ENCODE assay signal across 8 cellular contexts in the genomic region with DNA sequence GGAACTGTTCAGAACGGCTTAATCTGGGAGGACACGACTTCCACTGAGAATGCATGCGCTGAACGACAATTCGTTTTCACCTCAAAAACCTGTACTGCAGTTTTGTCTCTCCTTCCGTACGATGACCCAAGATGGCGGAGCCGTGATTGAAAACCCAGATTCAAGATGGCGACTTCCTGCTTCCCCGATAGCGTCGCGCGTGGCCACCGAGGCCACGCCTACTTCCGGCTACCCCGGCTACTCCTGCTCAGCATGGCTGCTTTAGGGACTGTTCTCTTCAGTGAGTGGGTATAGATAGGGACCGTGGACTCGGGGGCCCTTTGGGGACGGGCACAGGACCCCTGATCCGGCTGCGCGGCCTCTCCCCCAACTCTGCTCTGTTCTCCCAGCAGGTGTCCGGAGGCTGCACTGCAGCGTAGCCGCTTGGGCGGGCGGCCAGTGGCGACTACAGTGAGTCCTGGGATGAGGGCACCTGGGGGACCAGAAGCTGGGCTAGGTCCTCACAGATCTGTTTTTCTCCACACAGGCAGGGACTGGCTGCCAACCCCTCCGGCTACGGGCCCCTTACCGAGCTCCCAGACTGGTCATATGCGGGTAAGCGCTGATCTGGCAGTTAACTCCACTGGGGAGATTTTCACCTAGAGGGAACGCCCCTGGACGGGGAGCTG.
DNase-seq lines count a peak whose midpoint lies in the region; ATAC-seq, FAIRE-seq and TF ChIP-seq lines count a peak whose summit lies in the region.

Gene MRPL52 (plus strand): TSS at position 227 of the 668 bp plus-strand sequence. CDS start 26 bp downstream, at position 253.

- no peak for TF ChIP-seq CTCF in D721Med (IDR thresholded peaks at IDR 0.05; ENCODE audit: insufficient read depth, missing control alignments)
- TF ChIP-seq CTCF in OCI-LY3 (IDR thresholded peaks at IDR 0.05; ENCODE audit: low read depth, low read length) = no peak
- no peak for TF ChIP-seq CTCF in epithelial cell of esophagus (IDR thresholded peaks at IDR 0.05; ENCODE audit: insufficient read depth, low read depth, low read length, missing control alignments)

- H3K27me3 ChIP-seq in OCI-LY3 (ENCODE audit: low read depth, low read length) (no peaks in the 10 kb centered on the region), mucosa of rectum (ENCODE audit: control insufficient read depth in 2 of 2, insufficient read depth in 2 of 2, low read length in 2 of 2) (no peaks in the 10 kb centered on the region)

- H3K4me2 ChIP-seq in OCI-LY3 (ENCODE audit: low read length) = peak within 1 kb of the TSS; percentile 93

- peak within 1 kb of the TSS; percentile 94 for H2AFZ ChIP-seq in OCI-LY3 (ENCODE audit: low read depth, low read length)

- H3K79me2 ChIP-seq in OCI-LY3 (ENCODE audit: low read length) = peaks cover 16% of the 10 kb centered on the region

- H3K9me3 ChIP-seq in OCI-LY3 (ENCODE audit: insufficient read depth, low read length) (no peaks in the 10 kb centered on the region), mucosa of rectum (ENCODE audit: control insufficient read depth in 2 of 2, low read length in 2 of 2) (no peaks in the 10 kb centered on the region)

- peak within 1 kb of the TSS; percentile 91 for H3K4me3 ChIP-seq in OCI-LY3 (ENCODE audit: low read length)
- H3K4me3 ChIP-seq in epithelial cell of esophagus (ENCODE audit: low read length) = peak within 1 kb of the TSS; percentile 85
- peak within 1 kb of the TSS; percentile 94 to 95 for H3K4me3 ChIP-seq in mucosa of rectum (ENCODE audit: low read length in 2 of 2)

- H3K27ac ChIP-seq in OCI-LY3 (ENCODE audit: low read length) (peak within 1 kb of the TSS; percentile 55), mucosa of rectum (ENCODE audit: low read depth in 2 of 2, low read length in 2 of 2) (peak within 1 kb of the TSS; percentile 61 to 77)

- no peak for FAIRE-seq in D721Med (lab: Jason Lieb, UNC)

- peak within 1 kb of the TSS; percentile 92 for H3K9ac ChIP-seq in OCI-LY3 (ENCODE audit: low read length)
- peak within 1 kb of the TSS; percentile 84 to 87 for H3K9ac ChIP-seq in mucosa of rectum (ENCODE audit: low read depth in 1 of 2, low read length in 2 of 2)

- peaks cover 21% of the 10 kb centered on the region for H3K36me3 ChIP-seq in OCI-LY3 (replicated peaks; ENCODE audit: low read depth, low read length)
- H3K36me3 ChIP-seq in mucosa of rectum (ENCODE audit: control insufficient read depth in 2 of 2, insufficient read depth in 2 of 2, low read length in 2 of 2) = peaks cover 10 to 13% of the 10 kb centered on the region in 2 donors

- no peaks in the 10 kb centered on the region for H4K20me1 ChIP-seq in OCI-LY3 (ENCODE audit: insufficient read depth, low read length)

- H3K4me1 ChIP-seq in OCI-LY3 (ENCODE audit: low read length) (peaks cover 12% of the 10 kb centered on the region; the same call in 1 of the 2 replicates), mucosa of rectum (ENCODE audit: control insufficient read depth in 2 of 2, insufficient read depth in 2 of 2, low read length in 2 of 2) (peaks cover 6 to 12% of the 10 kb centered on the region in 2 donors)

- DNase-seq in D721Med (ENCODE audit: insufficient read length, low spot score) (peak; percentile 71), HuH-7.5 (ENCODE audit: low spot score) (peak; percentile 87), activated T-cell treated with anti-CD3 and anti-CD28 coated beads for 24 hours (ENCODE audit: low read depth) (peak; percentile 85), epithelial cell of esophagus (ENCODE audit: low read depth) (peak; percentile 88)
- DNase-seq in stimulated activated CD8-positive, alpha-beta memory T cell treated with anti-CD3 and anti-CD28 coated beads, Interleukin-4, amount 100 ng/mL, for 48 hours = peak; percentile 91

- ATAC-seq in GM21447 (IDR thresholded peaks at IDR 0.05; ENCODE audit: unreplicated experiment) = peak; percentile 79

Comparison
In these comparisons a context has a peak if more than half of its experiments do, and no peak if none do; other contexts are left out.
1. Peak in every context shown above with its lines: DNase-seq, ATAC-seq, H3K4me3 ChIP-seq and H3K27ac ChIP-seq.